Comparison of ENCODE assay signal across 8 cellular contexts in genomic region chr11:107859459-107860239, GRCh38. TPM values are rescaled to one million over a fixed set of nuclear protein-coding genes. Genes with fewer than 3 reads are reported as not detected.
A peak's percentile ranks its signal among the peaks of the same experiment; 100 is the strongest.
DNase-seq lines count a peak whose midpoint lies in the region; ATAC-seq and TF ChIP-seq lines count a peak whose summit lies in the region.

No MANE protein-coding gene starts in this region.

- H2AFZ ChIP-seq in GM23248 (peak overlapping the region; percentile 88), neural cell (ENCODE audit: low read depth, low read length) (no peak overlapping the region)

- H3K9me2 ChIP-seq in GM23248 (ENCODE audit: insufficient read depth) (no peaks in the 10 kb centered on the region), neural cell (ENCODE audit: insufficient read depth, low read length) (no peaks in the 10 kb centered on the region)

- no peaks in the 10 kb centered on the region for H3K27me3 ChIP-seq in GM23248 (replicated peaks; ENCODE audit: insufficient read depth)
- peaks cover 45% of the 10 kb centered on the region for H3K27me3 ChIP-seq in neural cell (ENCODE audit: insufficient read depth, low read depth, low read length)

- no peaks in the 10 kb centered on the region for H4K20me1 ChIP-seq in GM23248 (ENCODE audit: insufficient read depth)
- no peaks in the 10 kb centered on the region for H4K20me1 ChIP-seq in neural cell (ENCODE audit: insufficient read depth)

- TF ChIP-seq EP300 in neural cell (conservative IDR thresholded peaks at IDR 0.05; ENCODE audit: poor library complexity, severe bottlenecking): no peak

- H3K27ac ChIP-seq in GM23248 (no peak overlapping the region), neural cell (ENCODE audit: low read length) (no peak overlapping the region)

- H3K79me2 ChIP-seq in GM23248 (ENCODE audit: insufficient read depth) (peaks cover 4% of the 10 kb centered on the region; the same call in 1 of the 2 replicates), neural cell (replicated peaks; ENCODE audit: insufficient read depth, low read length) (no peaks in the 10 kb centered on the region)

- in situ Hi-C loops in GM23248 (cut with MboI): no loop called here

- H3K36me3 ChIP-seq in GM23248 (ENCODE audit: low read depth): no peaks in the 10 kb centered on the region
- no peaks in the 10 kb centered on the region for H3K36me3 ChIP-seq in neural cell (ENCODE audit: insufficient read depth, low read length)

- DNase-seq in COLO668 (lab: John Stamatoyannopoulos, UW; ENCODE audit: unreplicated experiment) (peak; percentile 45), GM23248 (peak; percentile 58), NCI-H460 (ENCODE audit: extremely low read depth, low read depth) (peak; percentile 26), fibroblast of gingiva (ENCODE audit: low read depth) (peak; percentile 21), GM19240 (ENCODE audit: insufficient read length, low spot score) (no peak)
- peak; percentile 38 for DNase-seq in activated CD8-positive, alpha-beta memory T cell treated with anti-CD3 and anti-CD28 coated beads, Interleukin-2, amount 50 U/mL, for 4 hours

- H3K9me3 ChIP-seq in GM23248 (ENCODE audit: low read depth): no peaks in the 10 kb centered on the region
- H3K9me3 ChIP-seq in neural cell (ENCODE audit: low read length): no peaks in the 10 kb centered on the region

- H3F3A ChIP-seq in GM23248 (ENCODE audit: insufficient read depth) (peaks cover 7% of the 10 kb centered on the region; the same call in 1 of the 2 replicates), neural cell (ENCODE audit: insufficient read depth, low read length, poor library complexity, severe bottlenecking) (no peaks in the 10 kb centered on the region)

- WGBS in GM23248 (ENCODE audit: low coverage in 1 of 2, low lambda C conversion rate in 2 of 2, missing lambda C conversion rate in 2 of 2), 2 experiments: 2 to 4% methylated on average over 25 to 31 of the region's 31 CpGs

- TF ChIP-seq CTCF in neural cell (IDR thresholded peaks at IDR 0.05; ENCODE audit: poor library complexity, severe bottlenecking): no peak

- H3K9ac ChIP-seq in GM23248 (peak overlapping the region; percentile 73), neural cell (ENCODE audit: low read length) (no peak overlapping the region)

- no peak for ATAC-seq in HG03457 (IDR thresholded peaks at IDR 0.05; ENCODE audit: unreplicated experiment)

- H3K4me1 ChIP-seq in GM23248 (ENCODE audit: insufficient read depth): no peaks in the 10 kb centered on the region

- H3K4me2 ChIP-seq in GM23248 (ENCODE audit: unreplicated experiment) (peak overlapping the region; percentile 82), neural cell (ENCODE audit: low read length) (peak overlapping the region; percentile 55)

- no peak for TF ChIP-seq RAD21 in neural cell (conservative IDR thresholded peaks at IDR 0.05)

- H3K4me3 ChIP-seq in GM23248: peak overlapping the region; percentile 83
- H3K4me3 ChIP-seq in neural cell (ENCODE audit: low read length): peak overlapping the region; percentile 77

TF ChIP-seq in neural cell, 6 proteins besides CTCF, POLR2A, EP300 and RAD21:
- TF ChIP-seq POLR2AphosphoS5 (IDR thresholded peaks at IDR 0.05) (no peak), SMC3 (conservative IDR thresholded peaks at IDR 0.05; ENCODE audit: poor library complexity) (no peak), EZH2 (IDR thresholded peaks at IDR 0.05; ENCODE audit: borderline replicate concordance, insufficient read depth, low read length, poor library complexity, severe bottlenecking) (no peak)

RNA-seq across cellular contexts. Expression of gene SLC35F2, which starts 1.1 kb away (rescaled TPM):
- total RNA-seq in GM23248 (2014; rRNA removed; shearing (Covaris generic)): 11.5 and 12.9 TPM in 2 replicates
- polyA plus RNA-seq in GM23248 (2016; fragmentation: Nextera tagmentation; extraction: Ambion mirVana) (11.5 and 12.4 TPM in 2 replicates), neural cell (0.59 and 0.60 TPM in 2 replicates)
- 34.1 and 37.4 TPM in 2 replicates for total RNA-seq in NCI-H460 (2014; rRNA removed; shearing (Covaris generic))
- 24.7 and 25.9 TPM in 2 replicates for polyA plus RNA-seq in NCI-H460 (2014; cell fraction: nucleus; rRNA removed)
- polyA minus RNA-seq in neural cell: not detected in 2 replicates
